In the genomic region with DNA sequence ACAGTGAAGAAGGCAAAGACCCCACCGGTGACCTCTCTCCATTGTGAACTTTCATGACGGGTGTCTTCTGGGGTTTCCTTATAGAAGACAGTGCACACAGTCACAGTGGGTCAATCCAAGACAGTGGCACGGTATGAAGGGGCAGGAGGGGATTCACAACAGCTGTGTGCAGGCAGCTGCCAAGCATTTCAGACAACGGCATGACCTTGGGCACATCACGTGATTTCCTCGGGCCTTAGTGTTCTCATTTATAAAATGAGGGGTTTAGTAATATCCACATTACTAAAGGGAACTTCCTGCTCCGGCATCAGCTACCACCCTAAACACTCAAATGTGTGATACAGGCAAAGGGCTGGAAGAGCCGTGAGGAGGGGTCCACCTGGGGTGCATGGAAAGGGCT, we compare ENCODE assay signal across 18 cellular contexts. TPM values are rescaled to one million over a fixed set of nuclear protein-coding genes. Genes with fewer than 3 reads are reported as not detected.
A peak's percentile ranks its signal among the peaks of the same experiment; 100 is the strongest.
DNase-seq lines count a peak whose midpoint lies in the region; ATAC-seq, FAIRE-seq and TF ChIP-seq lines count a peak whose summit lies in the region.
"Had no signal": no experiment of that assay in that cellular context is flagged by ENCODE, and none has a peak within 500 bp of the region (broad histone marks: within the 10 kb centered on the region; RNA-seq: fewer than 3 reads in every experiment).

No MANE protein-coding gene starts in this region.

- H3K9me3 Mint-ChIP-seq in WTC11, result no peaks in the 10 kb centered on the region
- H3K9me3 Mint-ChIP-seq: activated CD4-positive, alpha-beta T cell treated with anti-CD3 and anti-CD28 coated beads, Interleukin-2, amount 10 ng/mL, durations not matched to agents 24 days and 14 days had no signal

- H3K79me2 ChIP-seq in smooth muscle cell (ENCODE audit: low read depth), result no peaks in the 10 kb centered on the region

- no peaks in the 10 kb centered on the region for H3K9me3 ChIP-seq in right lobe of liver
- H3K9me3 ChIP-seq in smooth muscle cell (replicated peaks; ENCODE audit: low read depth), result no peaks in the 10 kb centered on the region
- H3K9me3 ChIP-seq: uterus had no signal

- DNase-seq in HL-60 (ENCODE audit: low read depth in 1 of 2, low spot score in 1 of 2) (peak in 1 of 2 experiments; percentile 77), WTC11 (ENCODE audit: low spot score) (no peak), right lobe of liver (no peak), smooth muscle cell (lab: John Stamatoyannopoulos, UW; ENCODE audit: unreplicated experiment) (no peak), GM12891 (ENCODE audit: insufficient read length, low spot score) (no peak), NCI-H2081 (lab: John Stamatoyannopoulos, UW) (no peak)
- DNase-seq: activated CD4-positive, alpha-beta T cell treated with anti-CD3 and anti-CD28 coated beads, Interleukin-2, amount 10 ng/mL, durations not matched to agents 24 days and 14 days; activated T-cell treated with anti-CD3 and anti-CD28 coated beads, Interleukin-2, amount 50 U/mL, for 48 hours; dermis blood vessel endothelial cell; DND-41; hypothalamus; NCI-H1092; PC-3; uterus had no signal

- no peak overlapping the region for H3K4me2 ChIP-seq in smooth muscle cell

- no peaks in the 10 kb centered on the region for H4K20me1 ChIP-seq in smooth muscle cell (ENCODE audit: low read depth)

- H3K4me3 ChIP-seq in HL-60 (replicated peaks; ENCODE audit: insufficient read depth, low read length) (no peak overlapping the region), right lobe of liver (no peak overlapping the region), smooth muscle cell (no peak overlapping the region)
- H3K4me3 ChIP-seq: esophagus muscularis mucosa, uterus had no signal

- peaks cover 17% of the 10 kb centered on the region for H3K36me3 Mint-ChIP-seq in WTC11

- H3F3A ChIP-seq in smooth muscle cell (ENCODE audit: low read depth), result peaks cover 5% of the 10 kb centered on the region

- CTCF ChIA-PET in WTC11 (lab: Charles Lee), result no interaction called here

- H3K9ac ChIP-seq in smooth muscle cell (ENCODE audit: low read depth), result no peak overlapping the region

- WGBS in right lobe of liver (ENCODE audit: insufficient coverage, low coverage, low lambda C conversion rate, missing lambda C conversion rate), result 22% methylated on average over 7 of the region's 8 CpGs
- 87% methylated on average over 8 of the region's 8 CpGs for WGBS in smooth muscle cell (ENCODE audit: low lambda C conversion rate)

- ATAC-seq in WTC11 (no peak), right lobe of liver (peak; percentile 26 to 45 (median 32)), GM21515 (IDR thresholded peaks at IDR 0.05; ENCODE audit: unreplicated experiment) (no peak), GM19328 (IDR thresholded peaks at IDR 0.05; ENCODE audit: unreplicated experiment) (no peak)
- ATAC-seq: left lobe of liver, PC-3 had no signal

- intact Hi-C loops in right lobe of liver (cut with DNase I), result no loop called here

- H3K36me3 ChIP-seq in right lobe of liver (no peaks in the 10 kb centered on the region), smooth muscle cell (ENCODE audit: low read depth) (no peaks in the 10 kb centered on the region)
- H3K36me3 ChIP-seq: esophagus muscularis mucosa, uterus had no signal

- peaks cover 0 to 45% (median 11%) of the 10 kb centered on the region in 4 donors for H3K4me1 ChIP-seq in right lobe of liver
- H3K4me1 ChIP-seq in smooth muscle cell (ENCODE audit: low read depth), result peaks cover 21% of the 10 kb centered on the region
- H3K4me1 ChIP-seq: esophagus muscularis mucosa, uterus had no signal

- FAIRE-seq in GM12891 (lab: Jason Lieb, UNC), result no peak

- H3K27ac ChIP-seq in HL-60 (replicated peaks) (peak overlapping the region; percentile 65), right lobe of liver (peak overlapping the region in 2 of 3 donors; percentile 6 to 62), smooth muscle cell (ENCODE audit: low read depth) (peak overlapping the region; percentile 71)
- H3K27ac ChIP-seq: uterus had no signal

- H3K4me1 Mint-ChIP-seq in WTC11, result peaks cover 49% of the 10 kb centered on the region

- TF ChIP-seq POLR2A in right lobe of liver (IDR thresholded peaks at IDR 0.05), result no peak
- no peak for TF ChIP-seq POLR2A in GM12891 (IDR thresholded peaks at IDR 0.05; ENCODE audit: low read depth, low read length)

- TF ChIP-seq CTCF in HL-60 (IDR thresholded peaks at IDR 0.05; ENCODE audit: insufficient read depth, low read length) (no peak), WTC11 (IDR thresholded peaks at IDR 0.05) (no peak), right lobe of liver (IDR thresholded peaks at IDR 0.05) (no peak), smooth muscle cell (IDR thresholded peaks at IDR 0.05; ENCODE audit: borderline replicate concordance, insufficient read depth, poor library complexity, severe bottlenecking) (no peak)

- POLR2A ChIA-PET in WTC11 (lab: Charles Lee), result no interaction called here

- no peak overlapping the region for H3K4me3 Mint-ChIP-seq in WTC11
- H3K4me3 Mint-ChIP-seq: activated CD4-positive, alpha-beta T cell treated with anti-CD3 and anti-CD28 coated beads, Interleukin-2, amount 10 ng/mL, durations not matched to agents 24 days and 14 days had no signal

- no peak overlapping the region for H2AFZ ChIP-seq in smooth muscle cell (ENCODE audit: low read depth)

- H3K27me3 ChIP-seq in HL-60 (ENCODE audit: insufficient read depth, poor library complexity, severe bottlenecking), result no peaks in the 10 kb centered on the region
- no peaks in the 10 kb centered on the region for H3K27me3 ChIP-seq in right lobe of liver
- H3K27me3 ChIP-seq in smooth muscle cell (ENCODE audit: low read depth), result no peaks in the 10 kb centered on the region
- H3K27me3 ChIP-seq: esophagus muscularis mucosa, uterus had no signal

- H3K27me3 Mint-ChIP-seq in WTC11 (ENCODE audit: low read depth), result no peaks in the 10 kb centered on the region

- peak overlapping the region; percentile 85 for H3K27ac Mint-ChIP-seq in WTC11

TF ChIP-seq in WTC11, 78 proteins besides CTCF, POLR2A, EP300 and RAD21 (continues in another document):
- TF ChIP-seq MYBL2 (CRISPR knock-in tag; IDR thresholded peaks at IDR 0.05) (no peak), NFATC4 (CRISPR knock-in tag; IDR thresholded peaks at IDR 0.05) (no peak), SP1 (CRISPR knock-in tag; conservative IDR thresholded peaks at IDR 0.05) (no peak), NR2C2 (CRISPR knock-in tag; IDR thresholded peaks at IDR 0.05) (no peak), TEAD1 (CRISPR knock-in tag; IDR thresholded peaks at IDR 0.05) (no peak), JUN (CRISPR knock-in tag; IDR thresholded peaks at IDR 0.05) (no peak)
- TF ChIP-seq, protein P1, sequence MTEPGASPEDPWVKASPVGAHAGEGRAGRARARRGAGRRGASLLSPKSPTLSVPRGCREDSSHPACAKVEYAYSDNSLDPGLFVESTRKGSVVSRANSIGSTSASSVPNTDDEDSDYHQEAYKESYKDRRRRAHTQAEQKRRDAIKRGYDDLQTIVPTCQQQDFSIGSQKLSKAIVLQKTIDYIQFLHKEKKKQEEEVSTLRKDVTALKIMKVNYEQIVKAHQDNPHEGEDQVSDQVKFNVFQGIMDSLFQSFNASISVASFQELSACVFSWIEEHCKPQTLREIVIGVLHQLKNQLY (CRISPR knock-in tag; IDR thresholded peaks at IDR 0.05), result no peak

TF ChIP-seq in GM12891, 5 proteins besides CTCF, POLR2A, EP300 and RAD21:
- no peak for TF ChIP-seq TAF1 (IDR thresholded peaks at IDR 0.05; ENCODE audit: low read depth, low read length)

RNA-seq across cellular contexts. Expression of a gene that starts 42.9 kb away (rescaled TPM):
- total RNA-seq in WTC11 (2021) (89.0 to 97.9 TPM (median 92.5 TPM) in 3 replicates), right lobe of liver (10 to 100 TPM; 29.5 to 85.0 (median 51.1) TPM), smooth muscle cell (5.5 and 6.0 TPM in 2 replicates)
- 3.4 and 3.6 TPM in 2 replicates for polyA plus RNA-seq in smooth muscle cell
- 10.9 TPM for polyA plus RNA-seq in GM12891 (2012; ENCODE audit: low read depth, missing spikeins)

Comparison
In these comparisons a context has a peak if more than half of its experiments do, and no peak if none do; other contexts are left out.
1. ATAC-seq: peak in right lobe of liver (4 of 4); none in WTC11 (single experiment), GM21515 (single experiment) and GM19328 (single experiment).
2. Peak in every context shown above with its lines, with median percentiles within 50 percentile points of each other: H3K27ac ChIP-seq.